ENCODE assay signal across 8 cellular contexts in the genomic region with DNA sequence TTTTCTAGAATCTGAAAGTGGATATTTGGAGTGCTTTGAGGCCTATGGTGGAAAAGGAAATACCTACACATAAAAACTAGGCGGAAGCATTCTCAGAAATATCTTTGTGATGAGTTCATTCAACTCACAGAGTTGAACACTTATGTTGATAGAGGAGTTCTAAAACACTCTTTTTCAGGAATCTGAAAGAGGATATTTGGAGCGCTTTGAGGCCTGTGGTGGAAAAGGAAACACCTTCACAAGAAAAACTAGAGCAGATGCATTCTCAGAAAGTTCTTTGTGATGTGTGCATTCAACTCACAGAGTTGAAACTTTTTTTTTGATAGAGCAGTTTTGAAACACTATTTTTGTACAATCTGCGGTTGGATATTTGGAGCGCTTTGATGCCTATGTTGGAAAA.
DNase-seq lines count a peak whose midpoint lies in the region; ATAC-seq and TF ChIP-seq lines count a peak whose summit lies in the region.
"Not testable (repeated sequence)": the region's sequence is repeated elsewhere in the genome, so short reads cannot be mapped to it uniquely, and the experiment has no call there.

No MANE protein-coding gene starts in this region.

- in situ Hi-C loops in ACHN (cut with HindIII; ENCODE audit: low pct_ligation_motif_present, low pct_unique_long_range_greater_than_20kb, low sequenced_read_pairs), result not testable (repeated sequence)

- H4K20me1 ChIP-seq in MM.1S (ENCODE audit: insufficient read depth, low read length), result not testable (repeated sequence)

- peak; percentile 7 for DNase-seq in ACHN
- peak; percentile 6 for DNase-seq in MM.1S
- peak; percentile 0 for DNase-seq in activated CD4-positive, CD25-positive, alpha-beta regulatory T cell treated with anti-CD3 and anti-CD28 coated beads, Interleukin-2, amount 50 U/mL, for 16 hours (ENCODE audit: low read depth, low spot score)
- peak; percentile 36 for DNase-seq in activated CD8-positive, alpha-beta memory T cell treated with anti-CD3 and anti-CD28 coated beads, Interleukin-2, amount 10 ng/mL, durations not matched to agents 7 days and 5 days
- DNase-seq in activated T-helper 2 cell treated with anti-CD3 and anti-CD28 coated beads, Interferon-gamma antibody, Interleukin-2, Interleukin-4, amounts not matched to agents 10 μg/mL and 5 μg/mL and 100 μg/mL, durations not matched to agents 14 hours and 24 hours and 36 hours (ENCODE audit: low spot score), result peak; percentile 7
- peak; percentile 25 for DNase-seq in dedifferentiated amniotic fluid mesenchymal stem cell (ENCODE audit: extremely low spot score)
- peak; percentile 1 for DNase-seq in pons (ENCODE audit: low spot score)
- DNase-seq in superior temporal gyrus (ENCODE audit: extremely low spot score), result peak; percentile 26

- H3F3A ChIP-seq in MM.1S (ENCODE audit: insufficient read depth, low read length), result not testable (repeated sequence)

- not testable (repeated sequence) for H3K4me3 ChIP-seq in MM.1S (ENCODE audit: low read length)

- not testable (repeated sequence) for H2AFZ ChIP-seq in MM.1S (ENCODE audit: low read length)

- H3K79me2 ChIP-seq in MM.1S (ENCODE audit: low read length), result not testable (repeated sequence)

- not testable (repeated sequence) for H3K4me1 ChIP-seq in MM.1S (ENCODE audit: low read length)

- not testable (repeated sequence) for H3K27ac Mint-ChIP-seq in activated CD8-positive, alpha-beta memory T cell treated with anti-CD3 and anti-CD28 coated beads, Interleukin-2, amount 10 ng/mL, durations not matched to agents 7 days and 5 days; activated T-helper 2 cell treated with anti-CD3 and anti-CD28 coated beads, Interferon-gamma antibody, Interleukin-2, Interleukin-4, amounts not matched to agents 10 μg/mL and 5 μg/mL and 100 μg/mL, durations not matched to agents 14 hours and 24 hours and 36 hours

- not testable (repeated sequence) for H3K27me3 Mint-ChIP-seq in activated CD8-positive, alpha-beta memory T cell treated with anti-CD3 and anti-CD28 coated beads, Interleukin-2, amount 10 ng/mL, durations not matched to agents 7 days and 5 days; activated T-helper 2 cell treated with anti-CD3 and anti-CD28 coated beads, Interferon-gamma antibody, Interleukin-2, Interleukin-4, amounts not matched to agents 10 μg/mL and 5 μg/mL and 100 μg/mL, durations not matched to agents 14 hours and 24 hours and 36 hours (ENCODE audit: low read depth)

- H3K9me3 ChIP-seq in MM.1S (replicated peaks; ENCODE audit: insufficient read depth, low read length), result not testable (repeated sequence)

- not testable (repeated sequence) for H3K27me3 ChIP-seq in MM.1S (replicated peaks; ENCODE audit: insufficient read depth, low read length)

- not testable (repeated sequence) for H3K4me2 ChIP-seq in MM.1S (ENCODE audit: low read depth, low read length)

- H3K27ac ChIP-seq in MM.1S (ENCODE audit: low read length), result not testable (repeated sequence)

- CTCF ChIA-PET in activated CD8-positive, alpha-beta memory T cell treated with anti-CD3 and anti-CD28 coated beads, Interleukin-2, amount 10 ng/mL, durations not matched to agents 7 days and 5 days (lab: Charles Lee), result not testable (repeated sequence)

- not testable (repeated sequence) for H3K9me2 ChIP-seq in MM.1S (replicated peaks; ENCODE audit: insufficient read depth, low read length)

- not testable (repeated sequence) for H3K36me3 ChIP-seq in MM.1S (replicated peaks; ENCODE audit: insufficient read depth, low read length)

- TF ChIP-seq CTCF in MM.1S (IDR thresholded peaks at IDR 0.05; ENCODE audit: low read length), result not testable (repeated sequence)

- H3K36me3 Mint-ChIP-seq in activated CD8-positive, alpha-beta memory T cell treated with anti-CD3 and anti-CD28 coated beads, Interleukin-2, amount 10 ng/mL, durations not matched to agents 7 days and 5 days; activated T-helper 2 cell treated with anti-CD3 and anti-CD28 coated beads, Interferon-gamma antibody, Interleukin-2, Interleukin-4, amounts not matched to agents 10 μg/mL and 5 μg/mL and 100 μg/mL, durations not matched to agents 14 hours and 24 hours and 36 hours (ENCODE audit: low read depth): not testable (repeated sequence)

- not testable (repeated sequence) for H3K9me3 Mint-ChIP-seq in activated CD8-positive, alpha-beta memory T cell treated with anti-CD3 and anti-CD28 coated beads, Interleukin-2, amount 10 ng/mL, durations not matched to agents 7 days and 5 days (ENCODE audit: low read depth); activated T-helper 2 cell treated with anti-CD3 and anti-CD28 coated beads, Interferon-gamma antibody, Interleukin-2, Interleukin-4, amounts not matched to agents 10 μg/mL and 5 μg/mL and 100 μg/mL, durations not matched to agents 14 hours and 24 hours and 36 hours

- not testable (repeated sequence) for H3K9ac ChIP-seq in MM.1S (ENCODE audit: low read length)

- H3K4me1 Mint-ChIP-seq in activated CD8-positive, alpha-beta memory T cell treated with anti-CD3 and anti-CD28 coated beads, Interleukin-2, amount 10 ng/mL, durations not matched to agents 7 days and 5 days; activated T-helper 2 cell treated with anti-CD3 and anti-CD28 coated beads, Interferon-gamma antibody, Interleukin-2, Interleukin-4, amounts not matched to agents 10 μg/mL and 5 μg/mL and 100 μg/mL, durations not matched to agents 14 hours and 24 hours and 36 hours (ENCODE audit: low read depth): not testable (repeated sequence)

- intact Hi-C loops in activated T-helper 2 cell treated with anti-CD3 and anti-CD28 coated beads, Interferon-gamma antibody, Interleukin-2, Interleukin-4, amounts not matched to agents 10 μg/mL and 5 μg/mL and 100 μg/mL, durations not matched to agents 14 hours and 24 hours and 36 hours (cut with micrococcal nuclease), result not testable (repeated sequence)

- H3K4me3 Mint-ChIP-seq in activated CD8-positive, alpha-beta memory T cell treated with anti-CD3 and anti-CD28 coated beads, Interleukin-2, amount 10 ng/mL, durations not matched to agents 7 days and 5 days; activated T-helper 2 cell treated with anti-CD3 and anti-CD28 coated beads, Interferon-gamma antibody, Interleukin-2, Interleukin-4, amounts not matched to agents 10 μg/mL and 5 μg/mL and 100 μg/mL, durations not matched to agents 14 hours and 24 hours and 36 hours (ENCODE audit: low read depth): not testable (repeated sequence)

- ATAC-seq in activated CD8-positive, alpha-beta memory T cell treated with anti-CD3 and anti-CD28 coated beads, Interleukin-2, amount 10 ng/mL, durations not matched to agents 7 days and 5 days, result not testable (repeated sequence)
